ENCODE assay signal across 10 cellular contexts in genomic region chr16:27642753-27643152, GRCh38.
DNase-seq lines count a peak whose midpoint lies in the region; ATAC-seq, FAIRE-seq and TF ChIP-seq lines count a peak whose summit lies in the region.
"Had no signal": no experiment of that assay in that cellular context is flagged by ENCODE, and none has a peak within 500 bp of the region (broad histone marks: within the 10 kb centered on the region; RNA-seq: fewer than 3 reads in every experiment).

No MANE protein-coding gene starts in this region.

- POLR2A ChIA-PET in K562 (lab: Yijun Ruan, JAX), result no interaction called here

- peak; percentile 58 for FAIRE-seq in K562 (lab: Jason Lieb, UNC)

- peaks cover 0 to 4% of the 10 kb centered on the region in 2 experiments; a peak in 2 of 5 replicates for H3K4me1 ChIP-seq in K562 (replicated peaks in 1 of 2; ENCODE audit: control insufficient read depth in 2 of 2, insufficient read depth in 2 of 2, low read length in 2 of 2)

- no peak overlapping the region for H3K4me3 ChIP-seq in LNCaP clone FGC (ENCODE audit: low read depth, low read length)
- no peak overlapping the region for H3K4me3 ChIP-seq in K562

- TF ChIP-seq CTCF in LNCaP clone FGC (IDR thresholded peaks at IDR 0.05; ENCODE audit: control insufficient read depth, extremely low read depth, insufficient read depth) (peak; percentile 11; the same call in 1 of the 2 replicates), K562 (IDR thresholded peaks at IDR 0.05 in 2 of 3, conservative IDR thresholded peaks at IDR 0.05 in 1 of 3; ENCODE audit: insufficient read depth in 2 of 3, low read depth in 1 of 3, low read length in 3 of 3) (peak; percentile 47 to 55 (median 51)), mesothelial cell of epicardium (IDR thresholded peaks at IDR 0.05; ENCODE audit: unreplicated experiment) (peak; percentile 31)

- TF ChIP-seq EP300 in K562 (IDR thresholded peaks at IDR 0.05; ENCODE audit: low read length), result no peak

- H3K79me2 ChIP-seq in K562 (ENCODE audit: control insufficient read depth, insufficient read depth, low read length), result no peaks in the 10 kb centered on the region

- no peak overlapping the region for H2AFZ ChIP-seq in K562 (ENCODE audit: low read depth, low read length)

- H3K27ac ChIP-seq in K562 (ENCODE audit: extremely low read depth, low read depth, low read length), result no peak overlapping the region

- no peaks in the 10 kb centered on the region for H3K9me3 ChIP-seq in K562 (replicated peaks; ENCODE audit: control insufficient read depth, insufficient read depth, low read depth, low read length)

- ATAC-seq in K562 (peak; percentile 73), GM21529 (IDR thresholded peaks at IDR 0.05; ENCODE audit: unreplicated experiment) (no peak)

- TF ChIP-seq RAD21 in K562 (CRISPR knock-in tag; conservative IDR thresholded peaks at IDR 0.05 in 1 of 2, IDR thresholded peaks at IDR 0.05 in 1 of 2), result 0 out of 4 replicates have a peak, but pooled peaks of 1 of the 2 experiments have one; percentile 22

- no peak overlapping the region for H3K4me3 Mint-ChIP-seq in mesothelial cell of epicardium
- H3K4me3 Mint-ChIP-seq: activated B cell treated with CpG ODN at 0.5 μM for 24 hours had no signal

- no TSS peak for BruUV-seq in K562 (replicated peaks; lab: Mats Ljungman, UMichigan)

- H3K27me3 ChIP-seq in K562 (ENCODE audit: control insufficient read depth in 2 of 2, insufficient read depth in 2 of 2, low read length in 2 of 2), result no peaks in the 10 kb centered on the region

- H4K20me1 ChIP-seq in K562 (replicated peaks; ENCODE audit: control insufficient read depth, insufficient read depth, low read length), result peaks cover 5% of the 10 kb centered on the region; the same call in 1 of the 2 replicates

- H3K9ac ChIP-seq in K562 (ENCODE audit: insufficient read depth in 1 of 2, low read depth in 2 of 2, low read length in 2 of 2), result no peak overlapping the region

- no peaks in the 10 kb centered on the region for H3K9me1 ChIP-seq in K562 (ENCODE audit: control insufficient read depth, insufficient read depth, low read length)

- DNase-seq in NCI-H2196 treated with DMSO at 0.1 percent for 48 hours (lab: John Stamatoyannopoulos, UW; ENCODE audit: unreplicated experiment) (peak; percentile 1), NCI-H2196 (lab: John Stamatoyannopoulos, UW; ENCODE audit: unreplicated experiment) (no peak), LNCaP clone FGC (ENCODE audit: low read depth) (no peak), K562 (ENCODE audit: extremely low read depth in 1 of 4, low spot score in 3 of 4) (peak; percentile 39 to 57 (median 44)), mesothelial cell of epicardium (ENCODE audit: low spot score in 2 of 2, unreplicated experiment in 2 of 2) (no peak), NCI-H187 treated with DMSO at 0.1 percent for 48 hours (lab: John Stamatoyannopoulos, UW) (no peak)
- DNase-seq in effector CD8-positive, alpha-beta T cell (lab: John Stamatoyannopoulos, UW), result no peak
- DNase-seq: activated B cell treated with CpG ODN at 0.5 μM for 24 hours, cerebellar nuclear complex had no signal

- peaks cover 35% of the 10 kb centered on the region for H3K4me1 Mint-ChIP-seq in mesothelial cell of epicardium

- in situ Hi-C loops in K562 (cut with MboI), result no loop called here

- CTCF ChIA-PET in K562 (lab: Yijun Ruan, JAX; ENCODE audit: low intra/inter-chr PET ratio), result interaction anchor here (0.5 to 1.7 kb wide), 2 partner anchors 15 to 225 kb away, joined by 3 to 7 read pairs; no protein-coding TSS in a partner anchor

- no peak overlapping the region for H3K4me2 ChIP-seq in K562 (ENCODE audit: insufficient read depth, low read length)

- H3K9me3 Mint-ChIP-seq in mesothelial cell of epicardium, result no peaks in the 10 kb centered on the region
- H3K9me3 Mint-ChIP-seq: activated B cell treated with CpG ODN at 0.5 μM for 24 hours had no signal

- H3K27me3 Mint-ChIP-seq in mesothelial cell of epicardium (ENCODE audit: low read depth), result no peaks in the 10 kb centered on the region
- H3K27me3 Mint-ChIP-seq: activated B cell treated with CpG ODN at 0.5 μM for 24 hours had no signal

- no peaks in the 10 kb centered on the region for H3K36me3 Mint-ChIP-seq in mesothelial cell of epicardium

- no peak overlapping the region for H3K27ac Mint-ChIP-seq in mesothelial cell of epicardium
- H3K27ac Mint-ChIP-seq: activated B cell treated with CpG ODN at 0.5 μM for 24 hours had no signal

- 47% methylated on average over 4 of the region's 4 CpGs for WGBS in K562 (ENCODE audit: insufficient coverage, low coverage, missing lambda C conversion rate)

- TF ChIP-seq POLR2A in K562 (conservative IDR thresholded peaks at IDR 0.05), result no peak

- intact Hi-C loops in K562 (cut with micrococcal nuclease), result loop anchor here (2.0 to 10.0 kb wide), 2 partner anchors 224 to 332 kb away; no protein-coding TSS in a partner anchor

- no peaks in the 10 kb centered on the region for H3K36me3 ChIP-seq in K562 (ENCODE audit: control insufficient read depth, insufficient read depth, low read length)

TF ChIP-seq in K562, 482 proteins besides CTCF, POLR2A, EP300 and RAD21:
- peak; percentile 39 for TF ChIP-seq CTCFL (IDR thresholded peaks at IDR 0.05; ENCODE audit: borderline replicate concordance, insufficient read depth, low read depth, low read length, poor library complexity, severe bottlenecking)
- no peak for TF ChIP-seq ZNF140 (CRISPR knock-in tag; IDR thresholded peaks at IDR 0.05)
- no peak for TF ChIP-seq FOXO4 (CRISPR knock-in tag; IDR thresholded peaks at IDR 0.05)
- no peak for TF ChIP-seq NRF1 (conservative IDR thresholded peaks at IDR 0.05 in 1 of 2, IDR thresholded peaks at IDR 0.05 in 1 of 2)
- TF ChIP-seq ZBTB1 (CRISPR knock-in tag; IDR thresholded peaks at IDR 0.05; ENCODE audit: borderline replicate concordance, low read depth), result no peak
- TF ChIP-seq ZNF184 (CRISPR knock-in tag; IDR thresholded peaks at IDR 0.05), result no peak
- no peak for TF ChIP-seq ZBTB33 (CRISPR knock-in tag; IDR thresholded peaks at IDR 0.05)
TF ChIP-seq in K562: peak in this region for 1.

Comparison
In these comparisons a context has a peak if more than half of its experiments do, and no peak if none do; other contexts are left out.
1. DNase-seq: peak in NCI-H2196 treated with DMSO at 0.1 percent for 48 hours (single experiment) and K562 (4 of 4); none in NCI-H2196 (single experiment), LNCaP clone FGC (single experiment), mesothelial cell of epicardium (0 of 2), NCI-H187 treated with DMSO at 0.1 percent for 48 hours (single experiment) and effector CD8-positive, alpha-beta T cell (single experiment).
2. Peak in every context shown above with its lines, with median percentiles within 50 percentile points of each other: CTCF ChIP-seq.